1 cellular context compared by ENCODE assay signal in the genomic region with DNA sequence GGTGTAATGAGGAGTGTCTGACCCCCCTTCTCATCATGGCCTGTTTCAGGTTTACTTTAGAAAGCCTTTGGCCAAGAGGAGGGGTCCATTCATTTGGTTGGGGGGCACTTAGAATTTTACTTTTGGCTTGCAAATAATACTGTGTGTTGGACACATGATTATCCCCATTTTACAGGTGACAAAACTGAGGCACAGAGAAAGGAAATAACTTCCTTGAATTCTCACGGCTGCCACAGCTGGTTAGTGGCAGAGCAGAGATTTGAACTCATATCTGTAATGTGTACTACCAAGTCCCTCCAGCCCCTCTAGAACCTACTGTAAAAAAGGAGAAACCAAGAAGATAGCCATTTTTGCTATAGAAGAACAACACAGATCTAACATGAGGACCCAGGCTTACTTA.
TF ChIP-seq lines count a peak whose summit lies in the region.

No MANE protein-coding gene starts in this region.

TF ChIP-seq in GM23338, 12 proteins besides CTCF, POLR2A, EP300 and RAD21 (continued from another document):
- TF ChIP-seq, protein P1, sequence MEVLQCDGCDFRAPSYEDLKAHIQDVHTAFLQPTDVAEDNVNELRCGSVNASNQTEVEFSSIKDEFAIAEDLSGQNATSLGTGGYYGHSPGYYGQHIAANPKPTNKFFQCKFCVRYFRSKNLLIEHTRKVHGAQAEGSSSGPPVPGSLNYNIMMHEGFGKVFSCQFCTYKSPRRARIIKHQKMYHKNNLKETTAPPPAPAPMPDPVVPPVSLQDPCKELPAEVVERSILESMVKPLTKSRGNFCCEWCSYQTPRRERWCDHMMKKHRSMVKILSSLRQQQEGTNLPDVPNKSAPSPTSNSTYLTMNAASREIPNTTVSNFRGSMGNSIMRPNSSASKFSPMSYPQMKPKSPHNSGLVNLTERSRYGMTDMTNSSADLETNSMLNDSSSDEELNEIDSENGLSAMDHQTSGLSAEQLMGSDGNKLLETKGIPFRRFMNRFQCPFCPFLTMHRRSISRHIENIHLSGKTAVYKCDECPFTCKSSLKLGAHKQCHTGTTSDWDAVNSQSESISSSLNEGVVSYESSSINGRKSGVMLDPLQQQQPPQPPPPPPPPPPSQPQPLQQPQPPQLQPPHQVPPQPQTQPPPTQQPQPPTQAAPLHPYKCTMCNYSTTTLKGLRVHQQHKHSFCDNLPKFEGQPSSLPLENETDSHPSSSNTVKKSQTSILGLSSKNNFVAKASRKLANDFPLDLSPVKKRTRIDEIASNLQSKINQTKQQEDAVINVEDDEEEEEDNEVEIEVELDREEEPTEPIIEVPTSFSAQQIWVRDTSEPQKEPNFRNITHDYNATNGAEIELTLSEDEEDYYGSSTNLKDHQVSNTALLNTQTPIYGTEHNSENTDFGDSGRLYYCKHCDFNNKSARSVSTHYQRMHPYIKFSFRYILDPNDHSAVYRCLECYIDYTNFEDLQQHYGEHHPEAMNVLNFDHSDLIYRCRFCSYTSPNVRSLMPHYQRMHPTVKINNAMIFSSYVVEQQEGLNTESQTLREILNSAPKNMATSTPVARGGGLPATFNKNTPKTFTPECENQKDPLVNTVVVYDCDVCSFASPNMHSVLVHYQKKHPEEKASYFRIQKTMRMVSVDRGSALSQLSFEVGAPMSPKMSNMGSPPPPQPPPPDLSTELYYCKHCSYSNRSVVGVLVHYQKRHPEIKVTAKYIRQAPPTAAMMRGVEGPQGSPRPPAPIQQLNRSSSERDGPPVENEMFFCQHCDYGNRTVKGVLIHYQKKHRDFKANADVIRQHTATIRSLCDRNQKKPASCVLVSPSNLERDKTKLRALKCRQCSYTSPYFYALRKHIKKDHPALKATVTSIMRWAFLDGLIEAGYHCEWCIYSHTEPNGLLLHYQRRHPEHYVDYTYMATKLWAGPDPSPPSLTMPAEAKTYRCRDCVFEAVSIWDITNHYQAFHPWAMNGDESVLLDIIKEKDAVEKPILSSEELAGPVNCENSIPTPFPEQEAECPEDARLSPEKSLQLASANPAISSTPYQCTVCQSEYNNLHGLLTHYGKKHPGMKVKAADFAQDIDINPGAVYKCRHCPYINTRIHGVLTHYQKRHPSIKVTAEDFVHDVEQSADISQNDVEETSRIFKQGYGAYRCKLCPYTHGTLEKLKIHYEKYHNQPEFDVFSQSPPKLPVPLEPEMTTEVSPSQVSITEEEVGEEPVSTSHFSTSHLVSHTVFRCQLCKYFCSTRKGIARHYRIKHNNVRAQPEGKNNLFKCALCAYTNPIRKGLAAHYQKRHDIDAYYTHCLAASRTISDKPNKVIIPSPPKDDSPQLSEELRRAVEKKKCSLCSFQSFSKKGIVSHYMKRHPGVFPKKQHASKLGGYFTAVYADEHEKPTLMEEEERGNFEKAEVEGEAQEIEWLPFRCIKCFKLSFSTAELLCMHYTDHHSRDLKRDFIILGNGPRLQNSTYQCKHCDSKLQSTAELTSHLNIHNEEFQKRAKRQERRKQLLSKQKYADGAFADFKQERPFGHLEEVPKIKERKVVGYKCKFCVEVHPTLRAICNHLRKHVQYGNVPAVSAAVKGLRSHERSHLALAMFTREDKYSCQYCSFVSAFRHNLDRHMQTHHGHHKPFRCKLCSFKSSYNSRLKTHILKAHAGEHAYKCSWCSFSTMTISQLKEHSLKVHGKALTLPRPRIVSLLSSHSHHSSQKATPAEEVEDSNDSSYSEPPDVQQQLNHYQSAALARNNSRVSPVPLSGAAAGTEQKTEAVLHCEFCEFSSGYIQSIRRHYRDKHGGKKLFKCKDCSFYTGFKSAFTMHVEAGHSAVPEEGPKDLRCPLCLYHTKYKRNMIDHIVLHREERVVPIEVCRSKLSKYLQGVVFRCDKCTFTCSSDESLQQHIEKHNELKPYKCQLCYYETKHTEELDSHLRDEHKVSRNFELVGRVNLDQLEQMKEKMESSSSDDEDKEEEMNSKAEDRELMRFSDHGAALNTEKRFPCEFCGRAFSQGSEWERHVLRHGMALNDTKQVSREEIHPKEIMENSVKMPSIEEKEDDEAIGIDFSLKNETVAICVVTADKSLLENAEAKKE (CRISPR knock-in tag; IDR thresholded peaks at IDR 0.05), result no peak
